ENCODE assay signal across 8 cellular contexts in genomic region chr5:14581333-14581890, GRCh38.
A peak's percentile ranks its signal among the peaks of the same experiment; 100 is the strongest.
DNase-seq lines count a peak whose midpoint lies in the region; ATAC-seq lines count a peak whose summit lies in the region.

TSS of gene OTULINL (plus strand) at chr5:14581792. CDS start at chr5:14581895, 103 bp downstream.

- in situ Hi-C loops in ACHN (cut with HindIII; ENCODE audit: low pct_ligation_motif_present, low pct_unique_long_range_greater_than_20kb, low sequenced_read_pairs), result no loop called here

- ATAC-seq in GM18870 (IDR thresholded peaks at IDR 0.05; ENCODE audit: unreplicated experiment), result peak; percentile 78
- ATAC-seq in HG03108 (IDR thresholded peaks at IDR 0.05; ENCODE audit: unreplicated experiment), result peak; percentile 97

- peak; percentile 62 for DNase-seq in ACHN
- peak; percentile 66 for DNase-seq in NCI-H226
- peak; percentile 67 for DNase-seq in activated CD4-positive, CD25-positive, alpha-beta regulatory T cell treated with anti-CD3 and anti-CD28 coated beads, Interleukin-2, amount 50 U/mL, for 16 hours (ENCODE audit: low read depth, low spot score)
- DNase-seq in central memory CD4-positive, alpha-beta T cell, result peak; percentile 76
- DNase-seq in kidney glomerular epithelial cell (lab: John Stamatoyannopoulos, UW), result peak; percentile 44
- DNase-seq in stimulated activated CD4-positive, alpha-beta T cell treated with anti-CD3 and anti-CD28 coated beads, Interleukin-1b, Interleukin-23, amount 100 ng/mL, for 1 hour (ENCODE audit: low read depth in 2 of 2), result peak; percentile 73 to 81

Comparison
In these comparisons a context has a peak if more than half of its experiments do, and no peak if none do; other contexts are left out.
1. Peak in every context shown above with its lines: DNase-seq and ATAC-seq.